ENCODE assay signal across 1 cellular context in genomic region chr7:2804227-2804763, GRCh38.
TF ChIP-seq lines count a peak whose summit lies in the region.

No MANE protein-coding gene starts in this region.

TF ChIP-seq in HCT116, 20 proteins besides CTCF, POLR2A, EP300 and RAD21 (continued from another document):
- TF ChIP-seq ZBTB33 (IDR thresholded peaks at IDR 0.05; ENCODE audit: extremely low read depth, insufficient replicate concordance, low read length) (no peak), EZH2phosphoT487 (IDR thresholded peaks at IDR 0.05; ENCODE audit: borderline replicate concordance) (no peak), EZH2 (IDR thresholded peaks at IDR 0.05) (no peak), EGR1 (IDR thresholded peaks at IDR 0.05; ENCODE audit: low read depth) (no peak), ZNF274 (IDR thresholded peaks at IDR 0.05; ENCODE audit: low read depth, low read length) (no peak), CEBPB (IDR thresholded peaks at IDR 0.05; ENCODE audit: low read depth) (no peak), REST (IDR thresholded peaks at IDR 0.05; ENCODE audit: low read depth) (no peak), JUND (IDR thresholded peaks at IDR 0.05) (no peak), CBX3 (IDR thresholded peaks at IDR 0.05; ENCODE audit: low read depth) (no peak), TCF7L2 (IDR thresholded peaks at IDR 0.05; ENCODE audit: borderline replicate concordance, extremely low read depth, insufficient read depth, insufficient read length) (no peak)
